Comparison of ENCODE assay signal across 11 cellular contexts in genomic region chr16:26547681-26548080, GRCh38.
"Had no signal": no experiment of that assay in that cellular context is flagged by ENCODE, and none has a peak within 500 bp of the region (broad histone marks: within the 10 kb centered on the region; RNA-seq: fewer than 3 reads in every experiment).

No MANE protein-coding gene starts in this region.

- ATAC-seq: GM23338, HCT116 had no signal

- H3K9me3 ChIP-seq: HAP-1 had no signal

- H3K4me3 ChIP-seq: GM23248, GM23338, HAP-1 had no signal

- H3K27ac Mint-ChIP-seq: GM23338, H9, HFFc6 had no signal

- H3K36me3 ChIP-seq: HAP-1 had no signal

- H3K4me1 ChIP-seq: HAP-1 had no signal

- H3K27ac ChIP-seq: GM23248 had no signal

- H3K4me2 ChIP-seq: GM23338 had no signal

- H3K4me3 Mint-ChIP-seq: GM23338, H9, HFFc6 had no signal

- H3K9me3 Mint-ChIP-seq: H9 had no signal

- DNase-seq: GM23248, GOT3, H7, H9, HCEC 1CT, HFFc6 had no signal

- H3K9ac ChIP-seq: GM23248 had no signal

- FAIRE-seq: H1, H54 had no signal

- H2AFZ ChIP-seq: GM23248, GM23338 had no signal
